8 cellular contexts compared by ENCODE assay signal in the genomic region with DNA sequence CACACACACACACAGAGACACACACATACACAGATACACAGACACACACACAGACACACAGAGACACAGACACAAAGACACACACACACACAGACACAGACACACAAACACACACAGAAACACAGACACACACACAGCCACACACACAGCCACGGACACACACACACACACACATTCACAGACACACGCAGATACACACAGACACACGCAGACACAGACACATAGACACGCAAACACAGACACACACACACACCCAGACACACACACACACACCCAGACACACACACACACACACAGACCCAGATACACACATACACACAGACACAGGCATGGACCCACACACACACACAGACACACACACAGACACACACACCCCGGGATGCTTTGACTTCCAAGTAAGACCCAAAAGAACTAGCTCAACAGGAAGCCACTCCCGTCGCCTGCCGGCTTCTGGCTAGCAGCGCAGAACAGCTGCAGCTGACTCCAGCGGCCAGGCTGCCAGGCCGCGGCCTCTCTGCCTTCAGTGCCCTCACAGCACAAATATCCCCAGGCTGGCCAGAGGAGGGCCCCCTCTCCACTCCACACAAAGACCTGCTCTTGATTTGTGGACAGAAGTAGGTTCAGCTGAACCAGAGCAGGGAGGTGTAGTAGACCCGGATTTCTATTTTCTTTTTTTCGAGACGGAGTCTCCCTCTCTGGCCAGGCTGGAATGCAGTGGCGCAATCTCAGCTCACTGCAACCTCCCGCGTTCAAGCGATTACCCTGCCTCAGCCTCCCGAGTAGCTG. TPM values are rescaled to one million over a fixed set of nuclear protein-coding genes. Genes with fewer than 3 reads are reported as not detected.
A peak's percentile ranks its signal among the peaks of the same experiment; 100 is the strongest.
DNase-seq lines count a peak whose midpoint lies in the region; ATAC-seq and TF ChIP-seq lines count a peak whose summit lies in the region.

No MANE protein-coding gene starts in this region.

- TF ChIP-seq CTCF in Panc1 (IDR thresholded peaks at IDR 0.05) = peak; percentile 90

- H3K4me1 ChIP-seq in Panc1 (ENCODE audit: control insufficient read depth, insufficient read depth, low read length) = peaks cover 8% of the 10 kb centered on the region; the same call in 1 of the 2 replicates

- no peaks in the 10 kb centered on the region for H3K36me3 Mint-ChIP-seq in activated T-cell treated with anti-CD3 and anti-CD28 coated beads, Interleukin-2, amount 50 U/mL, for 24 hours (ENCODE audit: low read depth)
- H3K36me3 Mint-ChIP-seq in naive thymus-derived CD8-positive, alpha-beta T cell = no peaks in the 10 kb centered on the region

- no peak overlapping the region for H3K4me3 ChIP-seq in Jurkat, Clone E6-1 (ENCODE audit: low read length)
- no peak overlapping the region for H3K4me3 ChIP-seq in Panc1 (ENCODE audit: low read depth in 2 of 2, low read length in 2 of 2)

- no peaks in the 10 kb centered on the region for H3K9me3 Mint-ChIP-seq in activated T-cell treated with anti-CD3 and anti-CD28 coated beads, Interleukin-2, amount 50 U/mL, for 24 hours
- H3K9me3 Mint-ChIP-seq in naive thymus-derived CD8-positive, alpha-beta T cell = no peaks in the 10 kb centered on the region

- peak overlapping the region; percentile 34; the same call in 1 of the 2 replicates for H3K27ac ChIP-seq in Panc1 (ENCODE audit: low read length)

- H3K27ac Mint-ChIP-seq in activated T-cell treated with anti-CD3 and anti-CD28 coated beads, Interleukin-2, amount 50 U/mL, for 24 hours = no peak overlapping the region
- H3K27ac Mint-ChIP-seq in naive thymus-derived CD8-positive, alpha-beta T cell = no peak overlapping the region

- no peak overlapping the region for H3K4me3 Mint-ChIP-seq in activated T-cell treated with anti-CD3 and anti-CD28 coated beads, Interleukin-2, amount 50 U/mL, for 24 hours
- no peak overlapping the region for H3K4me3 Mint-ChIP-seq in naive thymus-derived CD8-positive, alpha-beta T cell

- no peaks in the 10 kb centered on the region for H3K4me1 Mint-ChIP-seq in activated T-cell treated with anti-CD3 and anti-CD28 coated beads, Interleukin-2, amount 50 U/mL, for 24 hours (ENCODE audit: low read depth)
- peaks cover 0 to 5% (median under 1%) of the 10 kb centered on the region in 4 donors for H3K4me1 Mint-ChIP-seq in naive thymus-derived CD8-positive, alpha-beta T cell

- in situ Hi-C loops in Panc1 (cut with HindIII; ENCODE audit: low pct_unique_long_range_greater_than_20kb, low sequenced_read_pairs) = no loop called here

- no peaks in the 10 kb centered on the region for H3K9me3 ChIP-seq in Panc1 (ENCODE audit: control insufficient read depth, insufficient read depth, low read depth, low read length)

- POLR2A ChIA-PET in Panc1 (lab: Charles Lee) = no interaction called here
- POLR2A ChIA-PET in naive thymus-derived CD8-positive, alpha-beta T cell (lab: Charles Lee) = interaction anchor here (0.7 to 3.7 kb wide), 11 partner anchors 31 to 267 kb away, joined by 3 to 44 read pairs (median 3); a partner anchor contains a TSS

- H3K27me3 ChIP-seq in Panc1 (ENCODE audit: control insufficient read depth, insufficient read depth, low read length) = no peaks in the 10 kb centered on the region

- no peaks in the 10 kb centered on the region for H3K27me3 Mint-ChIP-seq in activated T-cell treated with anti-CD3 and anti-CD28 coated beads, Interleukin-2, amount 50 U/mL, for 24 hours
- H3K27me3 Mint-ChIP-seq in naive thymus-derived CD8-positive, alpha-beta T cell = no peaks in the 10 kb centered on the region

- H3K36me3 ChIP-seq in Panc1 (ENCODE audit: control insufficient read depth, insufficient read depth, low read length) = no peaks in the 10 kb centered on the region

- CTCF ChIA-PET in Panc1 (lab: Charles Lee) = interaction anchor here (0.6 to 1.1 kb wide), 3 partner anchors 10 to 28 kb away, joined by 3 to 4 read pairs (median 4); a partner anchor contains a TSS

- DNase-seq in ELR (ENCODE audit: low read depth) = peak; percentile 92
- peak; percentile 36 for DNase-seq in Jurkat, Clone E6-1 (ENCODE audit: low read depth, low spot score)
- peak; percentile 65 for DNase-seq in Panc1 (ENCODE audit: low read depth, low spot score)
- peak; percentile 78 for DNase-seq in activated T-cell treated with anti-CD3 and anti-CD28 coated beads, Interleukin-2, amount 50 U/mL, for 24 hours
- peak; percentile 93 for DNase-seq in fibroblast of gingiva (ENCODE audit: low read depth)
- DNase-seq in naive thymus-derived CD8-positive, alpha-beta T cell = peak; percentile 44 to 86 (median 70)
- peak; percentile 59 for DNase-seq in stimulated activated naive CD4-positive, alpha-beta T cell treated with Interleukin-2 at 50 U/mL for 16 hours (lab: John Stamatoyannopoulos, UW)

- ATAC-seq in Panc1 = peak; percentile 96
- ATAC-seq in naive thymus-derived CD8-positive, alpha-beta T cell = peak; percentile 89 to 96
- ATAC-seq in GM18519 (IDR thresholded peaks at IDR 0.05; ENCODE audit: low FRiP score, unreplicated experiment) = no peak

- intact Hi-C loops in Panc1 (cut with micrococcal nuclease; ENCODE audit: unreplicated experiment) = no loop called here

- no TSS peak for BruUV-seq in Panc1 (replicated peaks; lab: Mats Ljungman, UMichigan)

RNA-seq across cellular contexts. Expression of a gene that starts 6.0 kb away (rescaled TPM):
- not detected for polyA plus RNA-seq in Jurkat, Clone E6-1 (2012; ENCODE audit: insufficient read depth, insufficient read length)
- total RNA-seq in Panc1 (2021; ENCODE audit: unreplicated experiment) = 0.13 TPM
- 0.99 TPM for polyA plus RNA-seq in Panc1 (2012; ENCODE audit: insufficient read length)
- 1 to 10 TPM in 1 of 2 experiments, under 1 TPM in 1; 0.94 to 1.3 TPM for total RNA-seq in naive thymus-derived CD8-positive, alpha-beta T cell
- under 1 TPM; 0.19 to 0.58 (median 0.20) TPM for polyA plus RNA-seq in naive thymus-derived CD8-positive, alpha-beta T cell

RNA-seq across cellular contexts. Expression of a gene that starts 9.6 kb away (rescaled TPM):
- polyA plus RNA-seq in Jurkat, Clone E6-1 (2012; ENCODE audit: insufficient read depth, insufficient read length) = not detected
- total RNA-seq in Panc1 (2021; ENCODE audit: unreplicated experiment) = 2.4 TPM
- polyA plus RNA-seq in Panc1 (2012; ENCODE audit: insufficient read length) = 5.1 TPM
- 1 to 10 TPM; 5.7 TPM for total RNA-seq in naive thymus-derived CD8-positive, alpha-beta T cell
- polyA plus RNA-seq in naive thymus-derived CD8-positive, alpha-beta T cell = 1 to 10 TPM; 1.5 to 1.8 (median 1.6) TPM

RNA-seq across cellular contexts. Expression of a gene that starts 23.2 kb away (rescaled TPM):
- polyA plus RNA-seq in Jurkat, Clone E6-1 (2012; ENCODE audit: insufficient read depth, insufficient read length) = 0.49 TPM
- total RNA-seq in Panc1 (2021; ENCODE audit: unreplicated experiment) = 0.15 TPM
- 0.52 TPM for polyA plus RNA-seq in Panc1 (2012; ENCODE audit: insufficient read length)
- not detected for total RNA-seq in naive thymus-derived CD8-positive, alpha-beta T cell
- polyA plus RNA-seq in naive thymus-derived CD8-positive, alpha-beta T cell = under 1 TPM in 2 of 3 donors, not detected in 1; 0.08 to 0.13 TPM

RNA-seq across cellular contexts. Expression of a gene that starts 30.9 kb away (rescaled TPM):
- polyA plus RNA-seq in Jurkat, Clone E6-1 (2012; ENCODE audit: insufficient read depth, insufficient read length) = 115 TPM
- total RNA-seq in Panc1 (2021; ENCODE audit: unreplicated experiment) = 65.9 TPM
- polyA plus RNA-seq in Panc1 (2012; ENCODE audit: insufficient read length) = 85.2 TPM
- 10 to 100 TPM; 42.5 to 45.0 TPM for total RNA-seq in naive thymus-derived CD8-positive, alpha-beta T cell
- polyA plus RNA-seq in naive thymus-derived CD8-positive, alpha-beta T cell = 10 to 100 TPM; 75.3 to 78.6 (median 77.6) TPM

RNA-seq across cellular contexts. Expression of a gene that starts 31.2 kb away (rescaled TPM):
- polyA plus RNA-seq in Jurkat, Clone E6-1 (2012; ENCODE audit: insufficient read depth, insufficient read length) = 190 TPM
- 95.8 TPM for total RNA-seq in Panc1 (2021; ENCODE audit: unreplicated experiment)
- polyA plus RNA-seq in Panc1 (2012; ENCODE audit: insufficient read length) = 113 TPM
- 100 to 1,000 TPM; 143 to 145 TPM for total RNA-seq in naive thymus-derived CD8-positive, alpha-beta T cell
- 10 to 100 TPM; 30.3 to 50.0 (median 32.2) TPM for polyA plus RNA-seq in naive thymus-derived CD8-positive, alpha-beta T cell

Comparison
In these comparisons a context has a peak if more than half of its experiments do, and no peak if none do; other contexts are left out.
1. DNase-seq: peak in every context shown above with its lines; median percentile 93 in fibroblast of gingiva; 92 in ELR; 78 in activated T-cell treated with anti-CD3 and anti-CD28 coated beads, Interleukin-2, amount 50 U/mL, for 24 hours; 70 in naive thymus-derived CD8-positive, alpha-beta T cell; 65 in Panc1; 59 in stimulated activated naive CD4-positive, alpha-beta T cell treated with Interleukin-2 at 50 U/mL for 16 hours; 36 in Jurkat, Clone E6-1.